9 cellular contexts compared by ENCODE assay signal in genomic region chr3:195154793-195155535, GRCh38.
DNase-seq lines count a peak whose midpoint lies in the region; ATAC-seq, FAIRE-seq and TF ChIP-seq lines count a peak whose summit lies in the region.
"Had no signal": no experiment of that assay in that cellular context is flagged by ENCODE, and none has a peak within 500 bp of the region (broad histone marks: within the 10 kb centered on the region; RNA-seq: fewer than 3 reads in every experiment).

No MANE protein-coding gene starts in this region.

- intact Hi-C loops in heart right ventricle (cut with DNase I): loop anchor here in 7 of 10 donors (5.0 to 10.0 kb wide), 7 partner anchors 38 to 468 kb away; partner anchors contain the start of gene FAM43A (in 1 of the 7)

- peak overlapping the region; percentile 35 for H2AFZ ChIP-seq in parathyroid adenoma
- H2AFZ ChIP-seq: PC-9 had no signal

- peak; percentile 46 to 85 (median 79) for ATAC-seq in heart right ventricle

- H3K4me1 ChIP-seq in heart right ventricle (peaks cover 36 to 93% (median 73%) of the 10 kb centered on the region in 9 donors), parathyroid adenoma (peaks cover 37% of the 10 kb centered on the region)

- H3K27me3 ChIP-seq in MG63 (no peaks in the 10 kb centered on the region), heart right ventricle (no peaks in the 10 kb centered on the region), parathyroid adenoma (ENCODE audit: control insufficient read depth, insufficient read depth, low read length) (no peaks in the 10 kb centered on the region)

- TF ChIP-seq CTCF in heart right ventricle (IDR thresholded peaks at IDR 0.05) (no peak), parathyroid adenoma (IDR thresholded peaks at IDR 0.05) (no peak)

- H3K9me3 ChIP-seq in MG63: no peaks in the 10 kb centered on the region
- H3K9me3 ChIP-seq in heart right ventricle: no peaks in the 10 kb centered on the region
- H3K9me3 ChIP-seq in parathyroid adenoma (ENCODE audit: control insufficient read depth, low read length): no peaks in the 10 kb centered on the region

- no peak overlapping the region for H3K4me3 ChIP-seq in MG63
- no peak overlapping the region for H3K4me3 ChIP-seq in heart right ventricle
- no peak overlapping the region for H3K4me3 ChIP-seq in parathyroid adenoma (ENCODE audit: low read depth, low read length)
- H3K4me3 ChIP-seq: PC-9 had no signal

- H3K9ac ChIP-seq in parathyroid adenoma: no peak overlapping the region

- H3K4me2 ChIP-seq in parathyroid adenoma (ENCODE audit: low read length): no peak overlapping the region
- H3K4me2 ChIP-seq: PC-9 had no signal

- H3K27ac ChIP-seq in heart right ventricle (peak overlapping the region; percentile 52 to 92 (median 84)), parathyroid adenoma (peak overlapping the region; percentile 51)
- H3K27ac ChIP-seq: PC-9 had no signal

- peaks cover 5% of the 10 kb centered on the region; the same call in 1 of the 2 replicates for H3K36me3 ChIP-seq in MG63
- no peaks in the 10 kb centered on the region for H3K36me3 ChIP-seq in heart right ventricle
- no peaks in the 10 kb centered on the region for H3K36me3 ChIP-seq in parathyroid adenoma (ENCODE audit: control insufficient read depth, insufficient read depth, low read length)

- peak; percentile 66 for FAIRE-seq in GM12891 (lab: Jason Lieb, UNC)

- 17 to 20% methylated on average over 16 of the region's 16 CpGs for WGBS in heart right ventricle, 2 donors

- H3K79me2 ChIP-seq in parathyroid adenoma: peaks cover 6% of the 10 kb centered on the region

- DNase-seq in GM12891 (ENCODE audit: insufficient read length, low spot score) (no peak), MG63 (peak; percentile 84), amniotic epithelial cell (ENCODE audit: low read depth) (peak; percentile 89), heart right ventricle (peak; percentile 91 to 94), NCI-H187 treated with DMSO at 0.1 percent for 48 hours (lab: John Stamatoyannopoulos, UW) (no peak), DMS53 (lab: John Stamatoyannopoulos, UW) (no peak)
- DNase-seq in NK-92 treated with Interleukin-12 subunit alpha and Interleukin-12 subunit beta, amount 100 ng/mL, for 24 hours (lab: John Stamatoyannopoulos, UW): no peak

- no peak for TF ChIP-seq POLR2A in GM12891 (IDR thresholded peaks at IDR 0.05; ENCODE audit: low read depth, low read length)

TF ChIP-seq in GM12891, 5 proteins besides CTCF, POLR2A, EP300 and RAD21:
- peak; percentile 28; the same call in 1 of the 2 replicates for TF ChIP-seq POU2F2 (IDR thresholded peaks at IDR 0.05; ENCODE audit: low read depth, low read length)
- no peak for TF ChIP-seq TAF1 (IDR thresholded peaks at IDR 0.05; ENCODE audit: low read depth, low read length)
TF ChIP-seq in GM12891: peak in this region for 1.

Comparison
In these comparisons a context has a peak if more than half of its experiments do, and no peak if none do; other contexts are left out.
1. DNase-seq: peak in MG63 (single experiment), amniotic epithelial cell (single experiment) and heart right ventricle (2 of 2); none in GM12891 (single experiment), NCI-H187 treated with DMSO at 0.1 percent for 48 hours (single experiment), NK-92 treated with Interleukin-12 subunit alpha and Interleukin-12 subunit beta, amount 100 ng/mL, for 24 hours (single experiment) and DMS53 (single experiment).